Comparison of ENCODE assay signal across 19 cellular contexts in genomic region chr20:57043091-57043490, GRCh38.
DNase-seq lines count a peak whose midpoint lies in the region; TF ChIP-seq lines count a peak whose summit lies in the region.
"Had no signal": no experiment of that assay in that cellular context is flagged by ENCODE, and none has a peak within 500 bp of the region (broad histone marks: within the 10 kb centered on the region; RNA-seq: fewer than 3 reads in every experiment).

No MANE protein-coding gene starts in this region.

- DNase-seq in AG10803 (ENCODE audit: low read depth), result peak; percentile 34
- peak; percentile 78 for DNase-seq in islet precursor cell
- DNase-seq in HUDEP-2 (lab: John Stamatoyannopoulos, UW; ENCODE audit: unreplicated experiment in 76 of 76), result no peak
- no peak for DNase-seq in HT-29 (ENCODE audit: low spot score)
- DNase-seq in DMS79 (lab: John Stamatoyannopoulos, UW), result no peak
- DNase-seq in NCI-H1417 treated with DMSO at 0.1 percent for 48 hours (lab: John Stamatoyannopoulos, UW), result no peak
- DNase-seq: 8988T, C1 segment of cervical spinal cord, H7, Kasumi-1, NCI-H1436, NCI-H2029, NCI-H2171 treated with DMSO at 0.1 percent for 48 hours, NCI-H446 treated with DMSO at 0.1 percent for 48 hours, OCI-M1, RPMI8226, SJCRH30 had no signal

- peak overlapping the region; percentile 26; the same call in 1 of the 2 replicates for H3K27ac ChIP-seq in VCaP
- H3K27ac ChIP-seq in skin epidermis, result peak overlapping the region in 13 of 21 experiments; percentile 14 to 84 (median 62)
- H3K27ac ChIP-seq: SJCRH30 had no signal

- TF ChIP-seq CTCF in AG10803 (conservative IDR thresholded peaks at IDR 0.05; ENCODE audit: low read length) (no peak), VCaP (conservative IDR thresholded peaks at IDR 0.05) (no peak)

- H3K4me3 ChIP-seq in AG10803 (ENCODE audit: low read length) (no peak overlapping the region), skin epidermis (no peak overlapping the region)
- H3K4me3 ChIP-seq: SJCRH30 had no signal

Comparison
In these comparisons a context has a peak if more than half of its experiments do, and no peak if none do; other contexts are left out.
1. DNase-seq: peak in AG10803 (single experiment) and islet precursor cell (single experiment); none in HUDEP-2 (0 of 76), HT-29 (single experiment), DMS79 (single experiment) and NCI-H1417 treated with DMSO at 0.1 percent for 48 hours (single experiment).